Comparison of ENCODE assay signal across 14 cellular contexts in genomic region chr1:206897175-206897574, GRCh38. TPM values are rescaled to one million over a fixed set of nuclear protein-coding genes. Genes with fewer than 3 reads are reported as not detected.
A peak's percentile ranks its signal among the peaks of the same experiment; 100 is the strongest.
DNase-seq lines count a peak whose midpoint lies in the region; ATAC-seq and TF ChIP-seq lines count a peak whose summit lies in the region.
"Had no signal": no experiment of that assay in that cellular context is flagged by ENCODE, and none has a peak within 500 bp of the region (broad histone marks: within the 10 kb centered on the region; RNA-seq: fewer than 3 reads in every experiment).

Gene IL24, plus strand, starts transcription at chr1:206897443. Its CDS starts 390 bp downstream, at chr1:206897833.

- H3K9me3 ChIP-seq in MG63: no peaks in the 10 kb centered on the region

- no peaks in the 10 kb centered on the region for H3K36me3 ChIP-seq in MG63

- peak; percentile 93 for ATAC-seq in activated CD4-positive, alpha-beta T cell treated with anti-CD3 and anti-CD28 coated beads for 36 hours

- POLR2A ChIA-PET in activated CD4-positive, alpha-beta T cell treated with anti-CD3 and anti-CD28 coated beads for 36 hours (lab: Charles Lee): interaction anchor here (1.1 to 1.7 kb wide), 4 partner anchors 8 to 24 kb away, joined by 3 to 8 read pairs (median 4); partner anchors contain the start of gene FCMR

- no peak for TF ChIP-seq CTCF in fibroblast of pulmonary artery (IDR thresholded peaks at IDR 0.05; ENCODE audit: low read length, missing control alignments)

- H3K27me3 ChIP-seq in MG63: no peaks in the 10 kb centered on the region

- peak within 1 kb of the TSS; percentile 94 for H3K27ac Mint-ChIP-seq in activated CD4-positive, alpha-beta T cell treated with anti-CD3 and anti-CD28 coated beads for 36 hours
- H3K27ac Mint-ChIP-seq in T-helper 2 cell treated with Interferon-gamma antibody and Interleukin-4, amounts not matched to agents 5 μg/mL and 100 μg/mL, for 36 hours: no peak within 1 kb of the TSS

- CTCF ChIA-PET in activated CD4-positive, alpha-beta T cell treated with anti-CD3 and anti-CD28 coated beads for 36 hours (lab: Charles Lee): interaction anchor here (0.6 to 3.9 kb wide), 13 partner anchors 9 to 209 kb away, joined by 3 to 25 read pairs (median 5); partner anchors contain the start of gene IL20

- H3K4me1 Mint-ChIP-seq in activated CD4-positive, alpha-beta T cell treated with anti-CD3 and anti-CD28 coated beads for 36 hours: peaks cover 86% of the 10 kb centered on the region
- peaks cover 27% of the 10 kb centered on the region for H3K4me1 Mint-ChIP-seq in T-helper 2 cell treated with Interferon-gamma antibody and Interleukin-4, amounts not matched to agents 5 μg/mL and 100 μg/mL, for 36 hours (ENCODE audit: low read depth)

- no peaks in the 10 kb centered on the region for H3K27me3 Mint-ChIP-seq in activated CD4-positive, alpha-beta T cell treated with anti-CD3 and anti-CD28 coated beads for 36 hours
- peaks cover 2% of the 10 kb centered on the region for H3K27me3 Mint-ChIP-seq in T-helper 2 cell treated with Interferon-gamma antibody and Interleukin-4, amounts not matched to agents 5 μg/mL and 100 μg/mL, for 36 hours (ENCODE audit: low read depth)

- peak; percentile 88 for DNase-seq in activated CD4-positive, alpha-beta T cell treated with anti-CD3 and anti-CD28 coated beads for 36 hours
- DNase-seq in activated CD4-positive, alpha-beta T cell treated with anti-CD3 and anti-CD28 coated beads for 4 hours: no peak
- DNase-seq in T-helper 2 cell treated with Interferon-gamma antibody and Interleukin-4, amounts not matched to agents 5 μg/mL and 100 μg/mL, for 36 hours (ENCODE audit: low spot score): peak; percentile 68
- peak; percentile 63 for DNase-seq in fibroblast of pulmonary artery (ENCODE audit: low read depth)
- peak; percentile 74 for DNase-seq in stimulated activated CD4-positive, alpha-beta T cell treated with anti-CD3 and anti-CD28 coated beads, Interleukin-4, amount 100 ng/mL, for 24 hours
- no peak for DNase-seq in MG63
- no peak for DNase-seq in NCI-H2196 (lab: John Stamatoyannopoulos, UW; ENCODE audit: unreplicated experiment)
- DNase-seq in SHP77 treated with DMSO at 0.1 percent for 48 hours (lab: John Stamatoyannopoulos, UW): no peak
- DNase-seq: cerebellar nuclear complex, erythroblast, NCI-H1930 had no signal

- peak within 1 kb of the TSS; percentile 40 for H3K4me3 ChIP-seq in fibroblast of pulmonary artery (replicated peaks; ENCODE audit: low read depth, low read length)
- no peak within 1 kb of the TSS for H3K4me3 ChIP-seq in MG63

- intact Hi-C loops in activated CD4-positive, alpha-beta T cell treated with anti-CD3 and anti-CD28 coated beads for 36 hours (cut with DNase I, micrococcal nuclease): loop anchor here (1.0 to 2.0 kb wide), 4 partner anchors 8 to 427 kb away; partner anchors contain the start of gene IKBKE (in 1 of the 2)

- H3K4me3 Mint-ChIP-seq in activated CD4-positive, alpha-beta T cell treated with anti-CD3 and anti-CD28 coated beads for 36 hours: peak within 1 kb of the TSS; percentile 76
- H3K4me3 Mint-ChIP-seq in T-helper 2 cell treated with Interferon-gamma antibody and Interleukin-4, amounts not matched to agents 5 μg/mL and 100 μg/mL, for 36 hours: no peak within 1 kb of the TSS

- peaks cover 12% of the 10 kb centered on the region for H3K36me3 Mint-ChIP-seq in activated CD4-positive, alpha-beta T cell treated with anti-CD3 and anti-CD28 coated beads for 36 hours (ENCODE audit: low read depth)
- H3K36me3 Mint-ChIP-seq in T-helper 2 cell treated with Interferon-gamma antibody and Interleukin-4, amounts not matched to agents 5 μg/mL and 100 μg/mL, for 36 hours (ENCODE audit: low read depth): no peaks in the 10 kb centered on the region

- no peaks in the 10 kb centered on the region for H3K9me3 Mint-ChIP-seq in activated CD4-positive, alpha-beta T cell treated with anti-CD3 and anti-CD28 coated beads for 36 hours (ENCODE audit: low read depth)
- no peaks in the 10 kb centered on the region for H3K9me3 Mint-ChIP-seq in T-helper 2 cell treated with Interferon-gamma antibody and Interleukin-4, amounts not matched to agents 5 μg/mL and 100 μg/mL, for 36 hours

RNA-seq across cellular contexts. Expression of gene IL24, which starts in this region (rescaled TPM):
- total RNA-seq in activated CD4-positive, alpha-beta T cell treated with anti-CD3 and anti-CD28 coated beads for 36 hours: 10 to 100 TPM in 1 of 2 experiments, 1 to 10 TPM in 1; 10.0 to 10.7 TPM
- not detected in 2 replicates for total RNA-seq in MG63 (2014; rRNA removed; shearing (Covaris generic); ENCODE audit: low replicate concordance)
- total RNA-seq: A673, posterior vena cava, ureter had no signal

Comparison
In these comparisons a context has a peak if more than half of its experiments do, and no peak if none do; other contexts are left out.
1. RNA of gene IL24 (total RNA-seq): 10.0 to 10.7 TPM in activated CD4-positive, alpha-beta T cell treated with anti-CD3 and anti-CD28 coated beads for 36 hours; not detected in MG63; every median in the first group is over 10 times any median in the second.
2. DNase-seq: peak in activated CD4-positive, alpha-beta T cell treated with anti-CD3 and anti-CD28 coated beads for 36 hours (single experiment), T-helper 2 cell treated with Interferon-gamma antibody and Interleukin-4, amounts not matched to agents 5 μg/mL and 100 μg/mL, for 36 hours (single experiment), fibroblast of pulmonary artery (single experiment) and stimulated activated CD4-positive, alpha-beta T cell treated with anti-CD3 and anti-CD28 coated beads, Interleukin-4, amount 100 ng/mL, for 24 hours (single experiment); none in activated CD4-positive, alpha-beta T cell treated with anti-CD3 and anti-CD28 coated beads for 4 hours (0 of 2), MG63 (single experiment), NCI-H2196 (single experiment) and SHP77 treated with DMSO at 0.1 percent for 48 hours (single experiment).